12 cellular contexts compared by ENCODE assay signal in the genomic region with DNA sequence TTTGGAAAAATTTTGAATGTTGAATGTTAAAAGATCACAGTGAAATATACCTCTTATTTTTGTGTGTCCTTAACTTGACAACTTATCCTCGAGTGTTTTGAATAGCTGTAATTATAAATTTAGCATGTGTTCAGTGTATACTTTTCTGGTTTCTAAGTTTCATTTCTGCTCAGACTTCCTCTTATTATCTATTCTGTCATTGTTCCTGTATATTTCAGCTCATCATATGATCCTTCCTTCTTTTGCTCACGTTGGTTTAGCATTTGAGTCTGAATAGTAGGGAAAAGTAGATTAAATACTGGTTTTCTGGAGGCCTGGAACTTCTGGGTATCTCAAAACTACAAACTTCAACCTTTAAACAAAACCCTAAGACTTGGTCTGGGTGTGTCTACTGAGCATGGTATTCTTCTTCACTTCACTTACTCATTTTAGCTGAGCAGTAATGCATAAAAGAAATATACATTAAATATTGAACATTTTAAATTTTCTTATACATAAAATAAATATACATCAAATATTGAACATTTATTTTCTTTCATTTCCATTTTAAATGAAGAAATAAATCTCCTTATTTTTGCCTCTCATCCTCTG. TPM values are rescaled to one million over a fixed set of nuclear protein-coding genes. Genes with fewer than 3 reads are reported as not detected.
A peak's percentile ranks its signal among the peaks of the same experiment; 100 is the strongest.
DNase-seq lines count a peak whose midpoint lies in the region; ATAC-seq, FAIRE-seq and TF ChIP-seq lines count a peak whose summit lies in the region.
"Had no signal": no experiment of that assay in that cellular context is flagged by ENCODE, and none has a peak within 500 bp of the region (broad histone marks: within the 10 kb centered on the region; RNA-seq: fewer than 3 reads in every experiment).

No MANE protein-coding gene starts in this region.

- no peak for DNase-seq in endothelial cell of umbilical vein (ENCODE audit: low read depth, low spot score)
- DNase-seq in HFFc6: no peak
- DNase-seq in HuH-7 (ENCODE audit: low spot score): no peak
- no peak for DNase-seq in ACHN
- no peak for DNase-seq in hypothalamus (lab: John Stamatoyannopoulos, UW)
- DNase-seq: RPMI8226, stomach had no signal

- H3K4me3 Mint-ChIP-seq in IgD-negative memory B cell (peak overlapping the region in 3 of 4 donors; percentile 7 to 80 (median 73)), HFFc6 (no peak overlapping the region)

- H3K27ac Mint-ChIP-seq in IgD-negative memory B cell: peak overlapping the region; percentile 34 to 88 (median 86)
- H3K27ac Mint-ChIP-seq in HFFc6: no peak overlapping the region

- dilution Hi-C loops in endothelial cell of umbilical vein (cut with MboI; ENCODE audit: extremely low pct_ligation_motif_present, low sequenced_read_pairs): no loop called here

- TF ChIP-seq CTCF in endothelial cell of umbilical vein (IDR thresholded peaks at IDR 0.05; ENCODE audit: extremely low read depth in 1 of 2, insufficient read depth in 1 of 2, low read depth in 1 of 2, low read length in 2 of 2): no peak
- TF ChIP-seq CTCF in HFFc6 (IDR thresholded peaks at IDR 0.05): no peak

- no peaks in the 10 kb centered on the region for H3K27me3 Mint-ChIP-seq in IgD-negative memory B cell
- H3K27me3 Mint-ChIP-seq in HFFc6 (ENCODE audit: insufficient read depth): no peaks in the 10 kb centered on the region

- H3K4me2 ChIP-seq in endothelial cell of umbilical vein (ENCODE audit: insufficient read depth, low read length): no peak overlapping the region

- peak; percentile 69 for ATAC-seq in GM18508 (IDR thresholded peaks at IDR 0.05; ENCODE audit: insufficient read depth, unreplicated experiment)
- peak; percentile 93 for ATAC-seq in GM21576 (IDR thresholded peaks at IDR 0.05; ENCODE audit: unreplicated experiment)

- intact Hi-C loops in endothelial cell of umbilical vein (cut with micrococcal nuclease): no loop called here

- H3K27me3 ChIP-seq in endothelial cell of umbilical vein (ENCODE audit: control insufficient read depth in 2 of 2, insufficient read depth in 2 of 2, low read length in 2 of 2): no peaks in the 10 kb centered on the region
- H3K27me3 ChIP-seq: stomach had no signal

- H3K4me3 ChIP-seq in endothelial cell of umbilical vein (replicated peaks in 1 of 3; ENCODE audit: insufficient read depth in 1 of 3, low read depth in 1 of 3, low read length in 3 of 3): no peak overlapping the region
- H3K4me3 ChIP-seq: stomach had no signal

- CTCF ChIA-PET in endothelial cell of umbilical vein (lab: Charles Lee): interaction anchor here (1.1 to 1.5 kb wide), 2 partner anchors 142 to 158 kb away, joined by 3 read pairs; no protein-coding TSS in a partner anchor

- H2AFZ ChIP-seq in endothelial cell of umbilical vein (ENCODE audit: low read depth, low read length): peak overlapping the region; percentile 4

- in situ Hi-C loops in ACHN (cut with HindIII; ENCODE audit: low pct_ligation_motif_present, low pct_unique_long_range_greater_than_20kb, low sequenced_read_pairs): no loop called here

- H3K79me2 ChIP-seq in endothelial cell of umbilical vein (ENCODE audit: control insufficient read depth, insufficient read depth, low read length): no peaks in the 10 kb centered on the region

- H3K9me3 Mint-ChIP-seq in IgD-negative memory B cell (peaks cover 2 to 9% (median 2%) of the 10 kb centered on the region in 3 donors), HFFc6 (peaks cover 7% of the 10 kb centered on the region; the same call in 1 of the 2 replicates)

- H3K27ac ChIP-seq in endothelial cell of umbilical vein (ENCODE audit: insufficient read depth, low read depth, low read length): no peak overlapping the region
- H3K27ac ChIP-seq: stomach had no signal

- H3K4me1 ChIP-seq in endothelial cell of umbilical vein (ENCODE audit: control insufficient read depth, extremely low read depth, insufficient read depth, low read length): peaks cover 4% of the 10 kb centered on the region
- H3K4me1 ChIP-seq: stomach had no signal

- BruUV-seq in endothelial cell of umbilical vein (replicated peaks; lab: Mats Ljungman, UMichigan): no TSS peak

- H3K9me3 ChIP-seq in endothelial cell of umbilical vein (replicated peaks; ENCODE audit: control insufficient read depth, insufficient read depth, low read length): no peaks in the 10 kb centered on the region
- H3K9me3 ChIP-seq: stomach had no signal

- no peak for TF ChIP-seq POLR2A in endothelial cell of umbilical vein (IDR thresholded peaks at IDR 0.05; ENCODE audit: low read depth, low read length)

- H3K9ac ChIP-seq in endothelial cell of umbilical vein (replicated peaks; ENCODE audit: extremely low read depth, insufficient read depth, low read length): no peak overlapping the region

- FAIRE-seq in endothelial cell of umbilical vein (lab: Jason Lieb, UNC): no peak
- FAIRE-seq: HTR-8/SVneo had no signal

- H3K9me1 ChIP-seq in endothelial cell of umbilical vein (replicated peaks; ENCODE audit: control insufficient read depth, extremely low read depth, insufficient read depth, low read length): no peaks in the 10 kb centered on the region

- no peaks in the 10 kb centered on the region for H3K36me3 ChIP-seq in endothelial cell of umbilical vein (ENCODE audit: control insufficient read depth in 2 of 2, extremely low read depth in 1 of 2, insufficient read depth in 2 of 2, low read length in 2 of 2)
- H3K36me3 ChIP-seq: stomach had no signal

- H3K36me3 Mint-ChIP-seq in IgD-negative memory B cell: no peaks in the 10 kb centered on the region
- H3K36me3 Mint-ChIP-seq in HFFc6 (ENCODE audit: low read depth): peaks cover 11% of the 10 kb centered on the region

- H3K4me1 Mint-ChIP-seq in IgD-negative memory B cell: peaks cover 32 to 43% (median 38%) of the 10 kb centered on the region in 3 donors
- peaks cover 27% of the 10 kb centered on the region for H3K4me1 Mint-ChIP-seq in HFFc6 (ENCODE audit: low read depth)

- POLR2A ChIA-PET in endothelial cell of umbilical vein (lab: Charles Lee): no interaction called here

- no peaks in the 10 kb centered on the region for H4K20me1 ChIP-seq in endothelial cell of umbilical vein (replicated peaks; ENCODE audit: control insufficient read depth, extremely low read depth, insufficient read depth, low read length)

TF ChIP-seq in endothelial cell of umbilical vein, 7 proteins besides CTCF, POLR2A, EP300 and RAD21:
- TF ChIP-seq, protein P1, sequence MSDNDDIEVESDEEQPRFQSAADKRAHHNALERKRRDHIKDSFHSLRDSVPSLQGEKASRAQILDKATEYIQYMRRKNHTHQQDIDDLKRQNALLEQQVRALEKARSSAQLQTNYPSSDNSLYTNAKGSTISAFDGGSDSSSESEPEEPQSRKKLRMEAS (IDR thresholded peaks at IDR 0.05; ENCODE audit: insufficient read depth, insufficient read length): no peak
- no peak for TF ChIP-seq MYC (IDR thresholded peaks at IDR 0.05; ENCODE audit: low read depth, low read length)
TF ChIP-seq in endothelial cell of umbilical vein: peak in this region for 0.

RNA-seq across cellular contexts. Expression of a gene that starts 3.3 kb away (rescaled TPM):
- not detected for polyA plus RNA-seq in IgD-negative memory B cell
- not detected in 2 replicates for total RNA-seq in endothelial cell of umbilical vein
- not detected in 2 replicates for polyA plus RNA-seq in endothelial cell of umbilical vein
- polyA plus RNA-seq in endothelial cell of umbilical vein (2011; cell fraction: cytosol; rRNA removed): not detected in 2 replicates
- not detected in 2 replicates for polyA plus RNA-seq in endothelial cell of umbilical vein (2011; cell fraction: nucleus; rRNA removed)
- polyA plus RNA-seq in endothelial cell of umbilical vein (2012): not detected in 2 replicates
- polyA minus RNA-seq in endothelial cell of umbilical vein: not detected in 2 replicates
- polyA minus RNA-seq in endothelial cell of umbilical vein (2011; cell fraction: cytosol; rRNA and poly(A)+ RNA removed): not detected
- polyA minus RNA-seq in endothelial cell of umbilical vein (2011; cell fraction: nucleus; rRNA and poly(A)+ RNA removed): not detected in 2 replicates
- total RNA-seq in HFFc6 (2021; fragmentation: NEBNext Ultra II Directional; extraction: Animal tissue kit (Norgen Biotek cat#: 25700)): 1 to 10 TPM in 2 of 6 experiments, under 1 TPM in 4; 0.76 to 1.9 (median 0.95) TPM
- total RNA-seq: pulmonary artery endothelial cell, stomach had no signal
- polyA plus RNA-seq: stomach had no signal
